ENCODE assay signal across 29 cellular contexts in the genomic region with DNA sequence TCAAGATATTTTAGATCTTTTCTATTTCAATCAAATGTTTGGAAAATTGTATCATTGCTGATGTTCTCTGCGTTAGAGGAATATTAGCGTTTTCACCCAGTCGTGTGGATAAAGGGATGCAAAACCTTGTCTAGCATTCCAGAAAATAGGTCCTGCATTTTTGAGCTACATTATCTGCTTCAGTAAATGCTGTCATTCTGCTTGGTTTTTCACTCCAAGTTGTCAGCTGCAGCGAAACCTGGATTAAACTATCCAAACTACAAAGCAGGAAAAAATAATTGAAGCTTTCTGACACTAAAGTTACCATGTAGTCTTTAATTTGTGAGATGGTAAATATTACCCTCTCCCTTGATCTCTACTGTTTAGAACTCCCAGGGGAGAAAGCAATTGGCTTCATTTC.
"Had no signal": no experiment of that assay in that cellular context is flagged by ENCODE, and none has a peak within 500 bp of the region (broad histone marks: within the 10 kb centered on the region; RNA-seq: fewer than 3 reads in every experiment).

No MANE protein-coding gene starts in this region.

- H3K27ac ChIP-seq: VCaP had no signal

- ATAC-seq: activated naive CD8-positive, alpha-beta T cell treated with anti-CD3 and anti-CD28 coated beads, Interleukin-2, amount 50 U/mL, for 24 hours; activated T-cell treated with anti-CD3 and anti-CD28 coated beads, Interleukin-2, amount 50 U/mL, for 4 hours; K562 had no signal

- H3K4me3 ChIP-seq: K562 had no signal

- DNase-seq: activated B cell treated with CpG ODN at 0.5 μM for 24 hours; activated CD4-positive, alpha-beta memory T cell treated with anti-CD3 and anti-CD28 coated beads for 36 hours; activated CD4-positive, alpha-beta T cell treated with anti-CD3 and anti-CD28 coated beads for 4 hours; activated CD4-positive, alpha-beta T cell treated with anti-CD3 and anti-CD28 coated beads, Interleukin-2, amount 50 U/mL, for 1 hour; activated CD4-positive, CD25-positive, alpha-beta regulatory T cell treated with anti-CD3 and anti-CD28 coated beads, Interleukin-2, amount 50 U/mL, for 72 hours; activated CD8-positive, alpha-beta memory T cell treated with anti-CD3 and anti-CD28 coated beads, Interleukin-2, amount 50 U/mL, for 4 hours; activated gamma-delta T cell treated with Interleukin-2 at 50 U/mL for 16 hours; activated naive CD4-positive, alpha-beta T cell treated with anti-CD3 and anti-CD28 coated beads, Interleukin-2, amount 10 ng/mL, durations not matched to agents 7 days and 5 days; activated naive CD8-positive, alpha-beta T cell treated with anti-CD3 and anti-CD28 coated beads, Interleukin-2, amount 50 U/mL, for 24 hours; activated T-cell treated with anti-CD3 and anti-CD28 coated beads for 4 hours; activated T-cell treated with anti-CD3 and anti-CD28 coated beads, Interleukin-2, amount 50 U/mL, for 4 hours; anterior cingulate cortex; caudate nucleus; NCI-H1105; NCI-H1417 treated with DMSO at 0.1 percent for 48 hours; NCI-H187 treated with DMSO at 0.1 percent for 48 hours; NCI-H2081; NCI-H2171; NCI-H510A; NCI-H526; NCI-H774; NK-92 treated with Interleukin-12 subunit alpha and Interleukin-12 subunit beta, amount 100 ng/mL, for 24 hours; Right ventricle myocardium superior; SW 1271; T-helper 1 cell; T-helper 2 cell; T-helper 9 cell had no signal
